Comparison of ENCODE assay signal across 13 cellular contexts in genomic region chr11:96051820-96052219, GRCh38.
DNase-seq lines count a peak whose midpoint lies in the region; ATAC-seq, FAIRE-seq and TF ChIP-seq lines count a peak whose summit lies in the region.
"Had no signal": no experiment of that assay in that cellular context is flagged by ENCODE, and none has a peak within 500 bp of the region (broad histone marks: within the 10 kb centered on the region; RNA-seq: fewer than 3 reads in every experiment).

No MANE protein-coding gene starts in this region.

- H3K27me3 ChIP-seq in bronchial epithelial cell (ENCODE audit: control insufficient read depth, insufficient read depth, low read length) (no peaks in the 10 kb centered on the region), psoas muscle (ENCODE audit: insufficient read depth in 3 of 3, low read length in 2 of 3) (no peaks in the 10 kb centered on the region)

- no peak for FAIRE-seq in bronchial epithelial cell (lab: Jason Lieb, UNC)

- no peak overlapping the region for H3K27ac ChIP-seq in psoas muscle

- no peaks in the 10 kb centered on the region for H3K9me3 ChIP-seq in psoas muscle

- H3K36me3 ChIP-seq in bronchial epithelial cell (ENCODE audit: control insufficient read depth, insufficient read depth, low read length) (no peaks in the 10 kb centered on the region), psoas muscle (ENCODE audit: insufficient read depth in 1 of 2, low read depth in 1 of 2) (no peaks in the 10 kb centered on the region)

- DNase-seq in GM20000 (ENCODE audit: low spot score): peak; percentile 58
- DNase-seq in bronchial epithelial cell (ENCODE audit: low read depth): peak; percentile 21
- DNase-seq in psoas muscle: no peak
- DNase-seq in NCI-H748 (lab: John Stamatoyannopoulos, UW; ENCODE audit: unreplicated experiment): no peak
- DNase-seq in foreskin fibroblast: no peak
- DNase-seq in T1000 (lab: John Stamatoyannopoulos, UW): no peak
- DNase-seq: activated naive CD4-positive, alpha-beta T cell treated with Interleukin-2 at 50 U/mL for 16 hours; erythroblast; left ventricle myocardium superior; NCI-H524; right cardiac atrium had no signal

- no peaks in the 10 kb centered on the region for H3K4me1 ChIP-seq in psoas muscle

- intact Hi-C loops in psoas muscle (cut with DNase I): no loop called here

- ATAC-seq in GM18520 (IDR thresholded peaks at IDR 0.05; ENCODE audit: unreplicated experiment) (peak; percentile 95), HG03039 (IDR thresholded peaks at IDR 0.05; ENCODE audit: unreplicated experiment) (peak; percentile 92), psoas muscle (no peak)
- ATAC-seq: left ventricle myocardium superior, right cardiac atrium had no signal

- TF ChIP-seq CTCF in GM20000 (IDR thresholded peaks at IDR 0.05; ENCODE audit: extremely low read depth, missing control alignments) (no peak), bronchial epithelial cell (IDR thresholded peaks at IDR 0.05; ENCODE audit: insufficient read depth, low read length, severe bottlenecking) (no peak), psoas muscle (IDR thresholded peaks at IDR 0.05) (no peak), foreskin fibroblast (IDR thresholded peaks at IDR 0.05; ENCODE audit: low read depth, low read length) (no peak)

- 73 to 97% (median 85%) methylated on average over 1 of the region's 1 CpG for WGBS in psoas muscle, 3 donors

- H3K4me3 ChIP-seq in bronchial epithelial cell (ENCODE audit: low read depth, low read length) (no peak overlapping the region), psoas muscle (no peak overlapping the region), foreskin fibroblast (ENCODE audit: low read depth in 1 of 2, low read length in 2 of 2) (no peak overlapping the region)

Comparison
In these comparisons a context has a peak if more than half of its experiments do, and no peak if none do; other contexts are left out.
1. ATAC-seq: peak in GM18520 (single experiment) and HG03039 (single experiment); none in psoas muscle (0 of 4).
2. DNase-seq: peak in GM20000 (single experiment) and bronchial epithelial cell (single experiment); none in psoas muscle (0 of 2), NCI-H748 (single experiment), foreskin fibroblast (0 of 2) and T1000 (single experiment).